ENCODE assay signal across 9 cellular contexts in genomic region chr7:87926581-87927461, GRCh38. TPM values are rescaled to one million over a fixed set of nuclear protein-coding genes. Genes with fewer than 3 reads are reported as not detected.
DNase-seq lines count a peak whose midpoint lies in the region; ATAC-seq, FAIRE-seq and TF ChIP-seq lines count a peak whose summit lies in the region.
"Had no signal": no experiment of that assay in that cellular context is flagged by ENCODE, and none has a peak within 500 bp of the region (broad histone marks: within the 10 kb centered on the region; RNA-seq: fewer than 3 reads in every experiment).

No MANE protein-coding gene starts in this region.

- WGBS in esophagus muscularis mucosa = 70% methylated on average over 6 of the region's 6 CpGs
- 58% methylated on average over 6 of the region's 6 CpGs for WGBS in SK-N-SH (ENCODE audit: low lambda C conversion rate)

- intact Hi-C loops in esophagus muscularis mucosa (cut with DNase I) = no loop called here

- no peak overlapping the region for H3K27ac ChIP-seq in esophagus muscularis mucosa (replicated peaks in 1 of 4)
- no peak overlapping the region for H3K27ac ChIP-seq in SK-N-SH (ENCODE audit: low read depth in 2 of 2, low read length in 1 of 2)

- no peak overlapping the region for H3K9ac ChIP-seq in SK-N-SH

- H4K20me1 ChIP-seq in SK-N-SH (ENCODE audit: insufficient read depth) = no peaks in the 10 kb centered on the region

- ATAC-seq in GM21447 (IDR thresholded peaks at IDR 0.05; ENCODE audit: unreplicated experiment) (peak; percentile 98), HG03565 (IDR thresholded peaks at IDR 0.05; ENCODE audit: unreplicated experiment) (peak; percentile 96)
- ATAC-seq in activated naive CD8-positive, alpha-beta T cell treated with anti-CD3 and anti-CD28 coated beads, Interleukin-2, amount 50 U/mL, for 24 hours = peak; percentile 91
- ATAC-seq in stimulated activated effector memory CD8-positive, alpha-beta T cell treated with anti-CD3 and anti-CD28 coated beads, Interleukin-12 subunit alpha, Interleukin-12 subunit beta, amount 100 ng/mL, for 72 hours = peak; percentile 92
- ATAC-seq: Panc1 had no signal

- DNase-seq in GM12891 (ENCODE audit: insufficient read length, low spot score) (no peak), GM19238 (ENCODE audit: insufficient read length, low spot score) (no peak), esophagus muscularis mucosa (ENCODE audit: extremely low spot score) (no peak), SK-N-SH (no peak)
- peak; percentile 23 for DNase-seq in activated naive CD8-positive, alpha-beta T cell treated with anti-CD3 and anti-CD28 coated beads, Interleukin-2, amount 50 U/mL, for 24 hours
- DNase-seq in stimulated activated effector memory CD8-positive, alpha-beta T cell treated with anti-CD3 and anti-CD28 coated beads, Interleukin-12 subunit alpha, Interleukin-12 subunit beta, amount 100 ng/mL, for 72 hours (ENCODE audit: low spot score in 2 of 2) = peak in 1 of 2 donors; percentile 52

- no peak overlapping the region for H3K4me3 Mint-ChIP-seq in activated naive CD8-positive, alpha-beta T cell treated with anti-CD3 and anti-CD28 coated beads, Interleukin-2, amount 50 U/mL, for 24 hours
- H3K4me3 Mint-ChIP-seq in stimulated activated effector memory CD8-positive, alpha-beta T cell treated with anti-CD3 and anti-CD28 coated beads, Interleukin-12 subunit alpha, Interleukin-12 subunit beta, amount 100 ng/mL, for 72 hours = no peak overlapping the region

- H3K27me3 ChIP-seq in esophagus muscularis mucosa (peaks cover 0 to 10% (median 0%) of the 10 kb centered on the region in 4 donors), SK-N-SH (ENCODE audit: insufficient read depth) (no peaks in the 10 kb centered on the region)

- H3K9me3 ChIP-seq in esophagus muscularis mucosa (no peaks in the 10 kb centered on the region), SK-N-SH (no peaks in the 10 kb centered on the region)

- FAIRE-seq in GM12891 (lab: Jason Lieb, UNC) = peak; percentile 99

- TF ChIP-seq CTCF in esophagus muscularis mucosa (IDR thresholded peaks at IDR 0.05) (no peak), SK-N-SH (IDR thresholded peaks at IDR 0.05) (no peak)

- CTCF ChIA-PET in SK-N-SH (lab: Yijun Ruan, JAX) = interaction anchor here (0.8 to 2.3 kb wide), 2 partner anchors 16 to 40 kb away, joined by 3 to 8 read pairs; no protein-coding TSS in a partner anchor

- H3K4me3 ChIP-seq in esophagus muscularis mucosa = no peak overlapping the region
- H3K4me3 ChIP-seq in SK-N-SH (ENCODE audit: low read depth in 2 of 2, low read length in 1 of 2) = no peak overlapping the region

- H3K4me1 Mint-ChIP-seq in activated naive CD8-positive, alpha-beta T cell treated with anti-CD3 and anti-CD28 coated beads, Interleukin-2, amount 50 U/mL, for 24 hours = peaks cover 5% of the 10 kb centered on the region
- peaks cover 7% of the 10 kb centered on the region for H3K4me1 Mint-ChIP-seq in stimulated activated effector memory CD8-positive, alpha-beta T cell treated with anti-CD3 and anti-CD28 coated beads, Interleukin-12 subunit alpha, Interleukin-12 subunit beta, amount 100 ng/mL, for 72 hours

- no peaks in the 10 kb centered on the region for H3K9me3 Mint-ChIP-seq in activated naive CD8-positive, alpha-beta T cell treated with anti-CD3 and anti-CD28 coated beads, Interleukin-2, amount 50 U/mL, for 24 hours
- H3K9me3 Mint-ChIP-seq in stimulated activated effector memory CD8-positive, alpha-beta T cell treated with anti-CD3 and anti-CD28 coated beads, Interleukin-12 subunit alpha, Interleukin-12 subunit beta, amount 100 ng/mL, for 72 hours = no peaks in the 10 kb centered on the region

- POLR2A ChIA-PET in SK-N-SH (lab: Yijun Ruan, JAX) = interaction anchor here (0.5 kb wide), 1 partner anchor 130 kb away, joined by 3 read pairs; no protein-coding TSS in a partner anchor

- no peaks in the 10 kb centered on the region for H3K36me3 Mint-ChIP-seq in activated naive CD8-positive, alpha-beta T cell treated with anti-CD3 and anti-CD28 coated beads, Interleukin-2, amount 50 U/mL, for 24 hours (ENCODE audit: low read depth)
- no peaks in the 10 kb centered on the region for H3K36me3 Mint-ChIP-seq in stimulated activated effector memory CD8-positive, alpha-beta T cell treated with anti-CD3 and anti-CD28 coated beads, Interleukin-12 subunit alpha, Interleukin-12 subunit beta, amount 100 ng/mL, for 72 hours

- peak; percentile 86 for TF ChIP-seq POLR2A in GM12891 (IDR thresholded peaks at IDR 0.05; ENCODE audit: low read depth, low read length)
- TF ChIP-seq POLR2A in esophagus muscularis mucosa (IDR thresholded peaks at IDR 0.05; ENCODE audit: low read depth) = no peak

- no peak overlapping the region for H2AFZ ChIP-seq in SK-N-SH (ENCODE audit: low read depth)

- H3K27me3 Mint-ChIP-seq in activated naive CD8-positive, alpha-beta T cell treated with anti-CD3 and anti-CD28 coated beads, Interleukin-2, amount 50 U/mL, for 24 hours = peaks cover 4% of the 10 kb centered on the region

- no peak for TF ChIP-seq RAD21 in SK-N-SH (IDR thresholded peaks at IDR 0.05; ENCODE audit: low read length)

- H3K4me2 ChIP-seq in SK-N-SH = no peak overlapping the region

- H3K4me1 ChIP-seq in esophagus muscularis mucosa = no peaks in the 10 kb centered on the region
- H3K4me1 ChIP-seq in SK-N-SH (ENCODE audit: control insufficient read depth in 1 of 2, insufficient read depth in 2 of 2, low read depth in 1 of 2, low read length in 1 of 2) = peaks cover 0 to 8% of the 10 kb centered on the region in 2 experiments; a peak in 1 of 4 replicates

- no peaks in the 10 kb centered on the region for H3F3A ChIP-seq in SK-N-SH (replicated peaks; ENCODE audit: insufficient read depth)

- TF ChIP-seq EP300 in esophagus muscularis mucosa (IDR thresholded peaks at IDR 0.05) (no peak), SK-N-SH (IDR thresholded peaks at IDR 0.05; ENCODE audit: borderline replicate concordance in 1 of 2, low read depth in 1 of 2, low read length in 1 of 2) (no peak)

- no peaks in the 10 kb centered on the region for H3K79me2 ChIP-seq in SK-N-SH (ENCODE audit: insufficient read depth)

- no peaks in the 10 kb centered on the region for H3K36me3 ChIP-seq in esophagus muscularis mucosa
- H3K36me3 ChIP-seq in SK-N-SH (replicated peaks in 1 of 2; ENCODE audit: control insufficient read depth in 1 of 2, insufficient read depth in 2 of 2, low read length in 1 of 2) = no peaks in the 10 kb centered on the region

- no peak overlapping the region for H3K27ac Mint-ChIP-seq in activated naive CD8-positive, alpha-beta T cell treated with anti-CD3 and anti-CD28 coated beads, Interleukin-2, amount 50 U/mL, for 24 hours
- no peak overlapping the region for H3K27ac Mint-ChIP-seq in stimulated activated effector memory CD8-positive, alpha-beta T cell treated with anti-CD3 and anti-CD28 coated beads, Interleukin-12 subunit alpha, Interleukin-12 subunit beta, amount 100 ng/mL, for 72 hours

- H3K9me2 ChIP-seq in SK-N-SH = no peaks in the 10 kb centered on the region

TF ChIP-seq in GM12891, 5 proteins besides CTCF, POLR2A, EP300 and RAD21:
- peak; percentile 51 for TF ChIP-seq PAX5 (IDR thresholded peaks at IDR 0.05; ENCODE audit: insufficient read depth, low read length, severe bottlenecking)
- peak; percentile 96 for TF ChIP-seq TAF1 (IDR thresholded peaks at IDR 0.05; ENCODE audit: low read depth, low read length)
- no peak for TF ChIP-seq SPI1 (IDR thresholded peaks at IDR 0.05; ENCODE audit: low read depth, low read length)
- TF ChIP-seq POLR2AphosphoS5 (IDR thresholded peaks at IDR 0.05; ENCODE audit: low read depth, low read length) = peak; percentile 84
- peak; percentile 78 for TF ChIP-seq POU2F2 (IDR thresholded peaks at IDR 0.05; ENCODE audit: low read depth, low read length)

TF ChIP-seq in SK-N-SH, 30 proteins besides CTCF, POLR2A, EP300 and RAD21:
- TF ChIP-seq USF1 (IDR thresholded peaks at IDR 0.05; ENCODE audit: borderline replicate concordance, low read depth) (no peak), TEAD4 (IDR thresholded peaks at IDR 0.05; ENCODE audit: borderline replicate concordance, insufficient read depth) (no peak), TCF12 (IDR thresholded peaks at IDR 0.05) (no peak), EZH2phosphoT487 (IDR thresholded peaks at IDR 0.05; ENCODE audit: borderline replicate concordance, low read depth) (no peak), MAX (IDR thresholded peaks at IDR 0.05; ENCODE audit: low read depth) (no peak), RCOR1 (IDR thresholded peaks at IDR 0.05; ENCODE audit: low read length) (no peak), USF2 (IDR thresholded peaks at IDR 0.05; ENCODE audit: borderline replicate concordance, low read depth, low read length) (no peak)

RNA-seq across cellular contexts. Expression of gene ADAM22, which starts 7.2 kb away (rescaled TPM):
- polyA plus RNA-seq in GM12891 (2012; ENCODE audit: low read depth, missing spikeins) = 4.0 TPM
- total RNA-seq in esophagus muscularis mucosa = 1 to 10 TPM; 1.0 to 3.3 (median 1.9) TPM
- 3.0 and 4.8 TPM in 2 replicates for polyA plus RNA-seq in SK-N-SH (2012; rRNA removed)
- 5.2 and 6.7 TPM in 2 replicates for polyA plus RNA-seq in SK-N-SH (2012; cell fraction: cytosol; rRNA removed)
- 4.6 and 7.5 TPM in 2 replicates for polyA plus RNA-seq in SK-N-SH (2012; cell fraction: nucleus; rRNA removed)

RNA-seq across cellular contexts. Expression of gene DBF4, which starts 50.5 kb away (rescaled TPM):
- polyA plus RNA-seq in GM12891 (2012; ENCODE audit: low read depth, missing spikeins) = 24.7 TPM
- total RNA-seq in esophagus muscularis mucosa = 1 to 10 TPM; 3.3 to 9.8 (median 6.2) TPM
- 5.1 and 7.6 TPM in 2 replicates for polyA plus RNA-seq in SK-N-SH (2012; rRNA removed)
- polyA plus RNA-seq in SK-N-SH (2012; cell fraction: cytosol; rRNA removed) = 8.5 and 11.3 TPM in 2 replicates
- 4.5 and 7.5 TPM in 2 replicates for polyA plus RNA-seq in SK-N-SH (2012; cell fraction: nucleus; rRNA removed)

RNA-seq across cellular contexts. Expression of gene SLC25A40, which starts 50.7 kb away (rescaled TPM):
- 14.3 TPM for polyA plus RNA-seq in GM12891 (2012; ENCODE audit: low read depth, missing spikeins)
- total RNA-seq in esophagus muscularis mucosa = 10 to 100 TPM in 2 of 4 donors, 1 to 10 TPM in 2; 9.1 to 17.4 (median 11.2) TPM
- 5.5 and 8.5 TPM in 2 replicates for polyA plus RNA-seq in SK-N-SH (2012; rRNA removed)
- polyA plus RNA-seq in SK-N-SH (2012; cell fraction: cytosol; rRNA removed) = 8.7 and 8.8 TPM in 2 replicates
- polyA plus RNA-seq in SK-N-SH (2012; cell fraction: nucleus; rRNA removed) = 5.5 and 12.7 TPM in 2 replicates
